24 cellular contexts compared by ENCODE assay signal in the genomic region with DNA sequence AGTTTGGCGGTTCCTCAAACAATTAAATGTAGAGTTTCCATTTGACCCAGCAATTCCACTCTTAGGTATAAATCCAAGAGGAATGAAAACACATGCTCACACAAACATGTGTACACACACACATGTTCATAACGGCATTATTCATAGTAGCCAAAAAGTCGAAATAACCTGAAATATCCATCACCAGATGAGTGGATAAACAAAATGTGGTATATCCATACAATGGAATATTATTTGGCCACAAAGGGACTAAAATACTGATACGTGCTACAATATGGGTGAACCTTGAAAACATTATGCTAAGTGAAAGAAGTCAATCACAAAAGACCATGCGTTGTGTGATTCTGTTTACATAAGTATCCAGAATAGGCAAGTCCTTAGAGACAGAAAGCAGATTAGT. TPM values are rescaled to one million over a fixed set of nuclear protein-coding genes. Genes with fewer than 3 reads are reported as not detected.
DNase-seq lines count a peak whose midpoint lies in the region; ATAC-seq, FAIRE-seq and TF ChIP-seq lines count a peak whose summit lies in the region.
"Had no signal": no experiment of that assay in that cellular context is flagged by ENCODE, and none has a peak within 500 bp of the region (broad histone marks: within the 10 kb centered on the region; RNA-seq: fewer than 3 reads in every experiment).

No MANE protein-coding gene starts in this region.

- no peaks in the 10 kb centered on the region for H3K79me2 ChIP-seq in SK-N-SH (ENCODE audit: insufficient read depth)

- H3K4me1 ChIP-seq in SK-N-SH (ENCODE audit: control insufficient read depth in 1 of 2, insufficient read depth in 2 of 2, low read depth in 1 of 2, low read length in 1 of 2) (peaks cover 0 to 28% of the 10 kb centered on the region in 2 experiments; a peak in 2 of 4 replicates), iPS-20b (ENCODE audit: insufficient read depth, low read length) (peaks cover 4% of the 10 kb centered on the region; the same call in 1 of the 2 replicates)

- no peak overlapping the region for H3K9ac ChIP-seq in SK-N-SH
- H3K9ac ChIP-seq in iPS-20b (ENCODE audit: low read depth, low read length) = no peak overlapping the region
- H3K9ac ChIP-seq: BLaER1 had no signal

- H3K27ac ChIP-seq in SK-N-SH (ENCODE audit: low read depth in 2 of 2, low read length in 1 of 2) (no peak overlapping the region), iPS-20b (ENCODE audit: low read length) (no peak overlapping the region)
- H3K27ac ChIP-seq: 22Rv1, BLaER1 had no signal

- WGBS in SK-N-SH (ENCODE audit: low lambda C conversion rate) = 91% methylated on average over 5 of the region's 5 CpGs

- H3K27ac Mint-ChIP-seq in stimulated activated naive CD8-positive, alpha-beta T cell treated with anti-CD3 and anti-CD28 coated beads, Interleukin-15, Interleukin-2, amounts not matched to agents 100 ng/mL and 50 ng/mL, for 24 hours = peak overlapping the region; percentile 16
- no peak overlapping the region for H3K27ac Mint-ChIP-seq in stimulated activated naive CD8-positive, alpha-beta T cell treated with anti-CD3 and anti-CD28 coated beads, Interleukin-15, amount 100 ng/mL, for 72 hours
- H3K27ac Mint-ChIP-seq: CD8-positive, alpha-beta memory T cell had no signal

- no peak for TF ChIP-seq RAD21 in SK-N-SH (IDR thresholded peaks at IDR 0.05; ENCODE audit: low read length)

- CTCF ChIA-PET in SK-N-SH (lab: Yijun Ruan, JAX) = interaction anchor here (1.5 kb wide), 1 partner anchor 183 kb away, joined by 6 read pairs; no protein-coding TSS in a partner anchor

- POLR2A ChIA-PET in SK-N-SH (lab: Yijun Ruan, JAX) = no interaction called here

- no peak for DNase-seq in SK-N-SH
- no peak for DNase-seq in stimulated activated naive CD8-positive, alpha-beta T cell treated with anti-CD3 and anti-CD28 coated beads, Interleukin-15, amount 100 ng/mL, for 72 hours
- DNase-seq in GM12892 (ENCODE audit: insufficient read length) = no peak
- DNase-seq in omental fat pad (ENCODE audit: low spot score) = no peak
- no peak for DNase-seq in GM19239 (ENCODE audit: insufficient read length, low spot score)
- DNase-seq: ACHN; BE2C; C1 segment of cervical spinal cord; Calu3; CD4-positive, alpha-beta memory T cell; CD4-positive, CD25-positive, alpha-beta regulatory T cell; CD8-positive, alpha-beta memory T cell; COR-L47; DMS79 treated with DMSO at 0.1 percent for 48 hours; GF-D8 had no signal

- no peaks in the 10 kb centered on the region for H3K4me1 Mint-ChIP-seq in stimulated activated naive CD8-positive, alpha-beta T cell treated with anti-CD3 and anti-CD28 coated beads, Interleukin-15, Interleukin-2, amounts not matched to agents 100 ng/mL and 50 ng/mL, for 24 hours (ENCODE audit: low read depth)
- H3K4me1 Mint-ChIP-seq in stimulated activated naive CD8-positive, alpha-beta T cell treated with anti-CD3 and anti-CD28 coated beads, Interleukin-15, amount 100 ng/mL, for 72 hours = peaks cover 3% of the 10 kb centered on the region
- H3K4me1 Mint-ChIP-seq: CD14-positive monocyte; CD4-positive, alpha-beta memory T cell; CD8-positive, alpha-beta memory T cell had no signal

- H3K36me3 ChIP-seq in SK-N-SH (replicated peaks in 1 of 2; ENCODE audit: control insufficient read depth in 1 of 2, insufficient read depth in 2 of 2, low read length in 1 of 2) = no peaks in the 10 kb centered on the region
- H3K36me3 ChIP-seq in iPS-20b (ENCODE audit: insufficient read depth, low read depth, low read length) = no peaks in the 10 kb centered on the region
- H3K36me3 ChIP-seq: BE2C, BLaER1 had no signal

- peaks cover 6% of the 10 kb centered on the region for H3K9me3 Mint-ChIP-seq in stimulated activated naive CD8-positive, alpha-beta T cell treated with anti-CD3 and anti-CD28 coated beads, Interleukin-15, Interleukin-2, amounts not matched to agents 100 ng/mL and 50 ng/mL, for 24 hours
- H3K9me3 Mint-ChIP-seq in stimulated activated naive CD8-positive, alpha-beta T cell treated with anti-CD3 and anti-CD28 coated beads, Interleukin-15, amount 100 ng/mL, for 72 hours = peaks cover 7 to 11% of the 10 kb centered on the region in 2 donors

- H3K4me3 ChIP-seq in SK-N-SH (ENCODE audit: low read depth in 2 of 2, low read length in 1 of 2) = no peak overlapping the region
- H3K4me3 ChIP-seq in iPS-20b (ENCODE audit: low read length) = 0 out of 2 replicates have a peak overlapping the region, but pooled peaks have one; percentile 2
- H3K4me3 ChIP-seq: BLaER1 had no signal

- H3K9me3 ChIP-seq in SK-N-SH (no peaks in the 10 kb centered on the region), iPS-20b (ENCODE audit: insufficient read depth, low read depth, low read length) (peaks cover 4% of the 10 kb centered on the region; the same call in 1 of the 2 replicates)
- H3K9me3 ChIP-seq: BE2C had no signal

- H3K4me2 ChIP-seq in SK-N-SH = no peak overlapping the region
- H3K4me2 ChIP-seq: BLaER1 had no signal

- no peak for TF ChIP-seq POLR2A in GM12892 (IDR thresholded peaks at IDR 0.05; ENCODE audit: low read depth, low read length)

- H3K27me3 Mint-ChIP-seq in stimulated activated naive CD8-positive, alpha-beta T cell treated with anti-CD3 and anti-CD28 coated beads, Interleukin-15, Interleukin-2, amounts not matched to agents 100 ng/mL and 50 ng/mL, for 24 hours = peaks cover 3% of the 10 kb centered on the region
- H3K27me3 Mint-ChIP-seq in stimulated activated naive CD8-positive, alpha-beta T cell treated with anti-CD3 and anti-CD28 coated beads, Interleukin-15, amount 100 ng/mL, for 72 hours = peaks cover 4% of the 10 kb centered on the region
- H3K27me3 Mint-ChIP-seq: CD4-positive, alpha-beta memory T cell; CD8-positive, alpha-beta memory T cell had no signal

- no peak overlapping the region for H2AFZ ChIP-seq in SK-N-SH (ENCODE audit: low read depth)

- ATAC-seq in SK-N-SH treated with all-trans-retinoic acid at 6 μM for 48 hours (no peak), omental fat pad (ENCODE audit: low FRiP score) (no peak)
- ATAC-seq in stimulated activated naive CD8-positive, alpha-beta T cell treated with anti-CD3 and anti-CD28 coated beads, Interleukin-15, amount 100 ng/mL, for 72 hours = no peak

- H3F3A ChIP-seq in SK-N-SH (replicated peaks; ENCODE audit: insufficient read depth) = no peaks in the 10 kb centered on the region

- no peak for TF ChIP-seq EP300 in SK-N-SH (IDR thresholded peaks at IDR 0.05; ENCODE audit: borderline replicate concordance in 1 of 2, low read depth in 1 of 2, low read length in 1 of 2)

- H4K20me1 ChIP-seq in SK-N-SH (ENCODE audit: insufficient read depth) = no peaks in the 10 kb centered on the region
- H4K20me1 ChIP-seq: BLaER1 had no signal

- no peaks in the 10 kb centered on the region for H3K27me3 ChIP-seq in SK-N-SH (ENCODE audit: insufficient read depth)
- no peaks in the 10 kb centered on the region for H3K27me3 ChIP-seq in iPS-20b (ENCODE audit: insufficient read depth, low read length)
- H3K27me3 ChIP-seq: BE2C, BLaER1 had no signal

- no peak overlapping the region for H3K4me3 Mint-ChIP-seq in stimulated activated naive CD8-positive, alpha-beta T cell treated with anti-CD3 and anti-CD28 coated beads, Interleukin-15, Interleukin-2, amounts not matched to agents 100 ng/mL and 50 ng/mL, for 24 hours
- no peak overlapping the region for H3K4me3 Mint-ChIP-seq in stimulated activated naive CD8-positive, alpha-beta T cell treated with anti-CD3 and anti-CD28 coated beads, Interleukin-15, amount 100 ng/mL, for 72 hours
- H3K4me3 Mint-ChIP-seq: CD14-positive monocyte; CD4-positive, alpha-beta memory T cell; CD4-positive, CD25-positive, alpha-beta regulatory T cell; CD8-positive, alpha-beta memory T cell had no signal

- no peaks in the 10 kb centered on the region for H3K36me3 Mint-ChIP-seq in stimulated activated naive CD8-positive, alpha-beta T cell treated with anti-CD3 and anti-CD28 coated beads, Interleukin-15, Interleukin-2, amounts not matched to agents 100 ng/mL and 50 ng/mL, for 24 hours (ENCODE audit: low read depth)
- H3K36me3 Mint-ChIP-seq: CD14-positive monocyte; CD4-positive, alpha-beta memory T cell; CD4-positive, CD25-positive, alpha-beta regulatory T cell had no signal

- TF ChIP-seq CTCF in SK-N-SH (IDR thresholded peaks at IDR 0.05) (no peak), omental fat pad (IDR thresholded peaks at IDR 0.05) (no peak)

- H3K9me2 ChIP-seq in SK-N-SH = no peaks in the 10 kb centered on the region

- FAIRE-seq in GM12892 (lab: Jason Lieb, UNC) (peak; percentile 21), GM19239 (lab: Jason Lieb, UNC) (no peak)
- FAIRE-seq: D721Med, G401.6, GM18507 had no signal

TF ChIP-seq in SK-N-SH treated with all-trans-retinoic acid at 6 μM for 48 hours, 23 proteins besides CTCF, POLR2A, EP300 and RAD21:
- TF ChIP-seq ZNF8 (CRISPR knock-in tag; IDR thresholded peaks at IDR 0.05) = peak; percentile 91
- no peak for TF ChIP-seq ESRRG (CRISPR knock-in tag; IDR thresholded peaks at IDR 0.05)

TF ChIP-seq in SK-N-SH, 30 proteins besides CTCF, POLR2A, EP300 and RAD21 (continues in another document):
- TF ChIP-seq GATA2 (CRISPR knock-in tag; IDR thresholded peaks at IDR 0.05) = no peak
- TF ChIP-seq NFIC (IDR thresholded peaks at IDR 0.05; ENCODE audit: borderline replicate concordance) = no peak
- TF ChIP-seq, protein P1, sequence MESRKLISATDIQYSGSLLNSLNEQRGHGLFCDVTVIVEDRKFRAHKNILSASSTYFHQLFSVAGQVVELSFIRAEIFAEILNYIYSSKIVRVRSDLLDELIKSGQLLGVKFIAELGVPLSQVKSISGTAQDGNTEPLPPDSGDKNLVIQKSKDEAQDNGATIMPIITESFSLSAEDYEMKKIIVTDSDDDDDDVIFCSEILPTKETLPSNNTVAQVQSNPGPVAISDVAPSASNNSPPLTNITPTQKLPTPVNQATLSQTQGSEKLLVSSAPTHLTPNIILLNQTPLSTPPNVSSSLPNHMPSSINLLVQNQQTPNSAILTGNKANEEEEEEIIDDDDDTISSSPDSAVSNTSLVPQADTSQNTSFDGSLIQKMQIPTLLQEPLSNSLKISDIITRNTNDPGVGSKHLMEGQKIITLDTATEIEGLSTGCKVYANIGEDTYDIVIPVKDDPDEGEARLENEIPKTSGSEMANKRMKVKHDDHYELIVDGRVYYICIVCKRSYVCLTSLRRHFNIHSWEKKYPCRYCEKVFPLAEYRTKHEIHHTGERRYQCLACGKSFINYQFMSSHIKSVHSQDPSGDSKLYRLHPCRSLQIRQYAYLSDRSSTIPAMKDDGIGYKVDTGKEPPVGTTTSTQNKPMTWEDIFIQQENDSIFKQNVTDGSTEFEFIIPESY (IDR thresholded peaks at IDR 0.05; ENCODE audit: borderline replicate concordance, low read depth) = no peak

RNA-seq across cellular contexts. Expression of a gene that starts 8.7 kb away (rescaled TPM):
- polyA plus RNA-seq in SK-N-SH (2012; rRNA removed) = 50.6 and 60.7 TPM in 2 replicates
- 30.9 and 42.1 TPM in 2 replicates for polyA plus RNA-seq in SK-N-SH (2012; cell fraction: cytosol; rRNA removed)
- polyA plus RNA-seq in SK-N-SH (2012; cell fraction: nucleus; rRNA removed) = 66.8 and 95.4 TPM in 2 replicates
- 25.6 TPM for polyA plus RNA-seq in GM12892 (2012; ENCODE audit: missing spikeins)
- 100 to 1,000 TPM in 2 of 4 donors, 10 to 100 TPM in 2; 76.0 to 169 (median 105) TPM for total RNA-seq in omental fat pad
